Comparison of ENCODE assay signal across 1 cellular context in genomic region chr17:60188727-60189126, GRCh38.
A peak's percentile ranks its signal among the peaks of the same experiment; 100 is the strongest.
TF ChIP-seq lines count a peak whose summit lies in the region.

No MANE protein-coding gene starts in this region.

TF ChIP-seq in K562, 482 proteins besides CTCF, POLR2A, EP300 and RAD21 (continued from another document):
- TF ChIP-seq STAT5A (IDR thresholded peaks at IDR 0.05; ENCODE audit: borderline replicate concordance, low read length) (no peak), SETDB1 (IDR thresholded peaks at IDR 0.05; ENCODE audit: low read length) (no peak), FOXJ3 (CRISPR knock-in tag; IDR thresholded peaks at IDR 0.05) (no peak), ZBTB11 (CRISPR knock-in tag; IDR thresholded peaks at IDR 0.05) (peak in 1 of 3 experiments; percentile 15; a peak in 2 of 6 replicates), ADNP (tag; IDR thresholded peaks at IDR 0.05) (no peak)
